In the genomic region with DNA sequence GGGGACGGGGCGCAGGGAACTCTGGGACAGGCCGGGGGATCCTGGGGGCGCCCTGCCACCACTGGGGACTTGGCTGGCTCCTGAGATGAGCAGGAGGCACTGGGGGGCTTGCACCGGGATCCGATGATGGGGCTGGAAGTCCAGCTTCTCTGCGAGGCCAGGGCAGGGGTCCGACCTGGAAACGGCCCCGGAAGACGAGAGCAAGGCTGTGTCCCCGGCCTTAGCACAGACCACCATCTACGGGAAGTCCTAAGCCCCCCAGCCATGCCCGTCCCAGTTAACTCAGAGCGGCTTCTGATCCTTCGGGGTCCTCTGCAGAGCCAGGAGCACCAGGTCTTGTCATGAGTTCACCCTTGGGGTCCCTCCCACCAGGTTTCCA, we compare ENCODE assay signal across 8 cellular contexts.
DNase-seq lines count a peak whose midpoint lies in the region; ATAC-seq and TF ChIP-seq lines count a peak whose summit lies in the region.

No MANE protein-coding gene starts in this region.

- peak overlapping the region; percentile 93 for H3K4me3 Mint-ChIP-seq in activated T-cell treated with anti-CD3 and anti-CD28 coated beads, Interleukin-2, amount 50 U/mL, for 24 hours
- H3K4me3 Mint-ChIP-seq in stimulated activated naive CD8-positive, alpha-beta T cell treated with anti-CD3 and anti-CD28 coated beads, Interleukin-15, amount 100 ng/mL, for 72 hours, result peak overlapping the region; percentile 86 to 93

- POLR2A ChIA-PET in GM10248 (lab: Yijun Ruan, JAX), result no interaction called here

- CTCF ChIA-PET in GM10248 (lab: Yijun Ruan, JAX), result interaction anchor here (1.5 kb wide), 1 partner anchor 11 kb away, joined by 3 read pairs; no protein-coding TSS in a partner anchor

- H3K9me3 ChIP-seq in WERI-Rb-1 (ENCODE audit: severe bottlenecking), result no peaks in the 10 kb centered on the region

- H3K27ac ChIP-seq in WERI-Rb-1, result peak overlapping the region; percentile 92

- peak overlapping the region; percentile 84 for H3K27ac Mint-ChIP-seq in activated T-cell treated with anti-CD3 and anti-CD28 coated beads, Interleukin-2, amount 50 U/mL, for 24 hours
- peak overlapping the region; percentile 52 to 54 for H3K27ac Mint-ChIP-seq in stimulated activated naive CD8-positive, alpha-beta T cell treated with anti-CD3 and anti-CD28 coated beads, Interleukin-15, amount 100 ng/mL, for 72 hours

- H3K27me3 Mint-ChIP-seq in activated T-cell treated with anti-CD3 and anti-CD28 coated beads, Interleukin-2, amount 50 U/mL, for 24 hours, result no peaks in the 10 kb centered on the region
- no peaks in the 10 kb centered on the region for H3K27me3 Mint-ChIP-seq in stimulated activated naive CD8-positive, alpha-beta T cell treated with anti-CD3 and anti-CD28 coated beads, Interleukin-15, amount 100 ng/mL, for 72 hours

- H3K4me1 Mint-ChIP-seq in activated T-cell treated with anti-CD3 and anti-CD28 coated beads, Interleukin-2, amount 50 U/mL, for 24 hours (ENCODE audit: low read depth), result peaks cover 36% of the 10 kb centered on the region
- H3K4me1 Mint-ChIP-seq in stimulated activated naive CD8-positive, alpha-beta T cell treated with anti-CD3 and anti-CD28 coated beads, Interleukin-15, amount 100 ng/mL, for 72 hours, result peaks cover 73% of the 10 kb centered on the region

- ATAC-seq in stimulated activated naive CD8-positive, alpha-beta T cell treated with anti-CD3 and anti-CD28 coated beads, Interleukin-15, amount 100 ng/mL, for 72 hours, result peak; percentile 7
- no peak for ATAC-seq in HG02973 (IDR thresholded peaks at IDR 0.05; ENCODE audit: unreplicated experiment)

- TF ChIP-seq CTCF in WERI-Rb-1 (IDR thresholded peaks at IDR 0.05; ENCODE audit: low read depth, low read length), result no peak
- no peak for TF ChIP-seq CTCF in foreskin fibroblast (IDR thresholded peaks at IDR 0.05; ENCODE audit: low read depth, low read length)
- TF ChIP-seq CTCF in GM10248 (IDR thresholded peaks at IDR 0.05; ENCODE audit: control extremely low read depth, extremely low read depth, low read depth, missing control alignments), result no peak

- no peaks in the 10 kb centered on the region for H3K9me3 Mint-ChIP-seq in activated T-cell treated with anti-CD3 and anti-CD28 coated beads, Interleukin-2, amount 50 U/mL, for 24 hours
- no peaks in the 10 kb centered on the region for H3K9me3 Mint-ChIP-seq in stimulated activated naive CD8-positive, alpha-beta T cell treated with anti-CD3 and anti-CD28 coated beads, Interleukin-15, amount 100 ng/mL, for 72 hours

- H3K4me3 ChIP-seq in WERI-Rb-1 (ENCODE audit: low read depth, low read length), result peak overlapping the region; percentile 72
- H3K4me3 ChIP-seq in foreskin fibroblast (ENCODE audit: low read depth in 1 of 2, low read length in 2 of 2), result peak overlapping the region; percentile 50 to 65

- DNase-seq in activated T-cell treated with anti-CD3 and anti-CD28 coated beads, Interleukin-2, amount 50 U/mL, for 24 hours, result no peak
- no peak for DNase-seq in activated T-cell treated with anti-CD3 and anti-CD28 coated beads, Interleukin-2, amount 50 U/mL, for 1 hour
- DNase-seq in WERI-Rb-1, result no peak
- no peak for DNase-seq in foreskin fibroblast
- no peak for DNase-seq in stimulated activated naive CD8-positive, alpha-beta T cell treated with anti-CD3 and anti-CD28 coated beads, Interleukin-15, amount 100 ng/mL, for 72 hours
- DNase-seq in GM10248 (ENCODE audit: extremely low spot score), result no peak
- DNase-seq in SIG-M5 (lab: John Stamatoyannopoulos, UW), result no peak

- H3K36me3 Mint-ChIP-seq in activated T-cell treated with anti-CD3 and anti-CD28 coated beads, Interleukin-2, amount 50 U/mL, for 24 hours (ENCODE audit: low read depth), result peaks cover 55% of the 10 kb centered on the region

- H3K27me3 ChIP-seq in WERI-Rb-1 (ENCODE audit: insufficient read depth, low read depth, severe bottlenecking), result no peaks in the 10 kb centered on the region

- H3K36me3 ChIP-seq in WERI-Rb-1, result peaks cover 46% of the 10 kb centered on the region
